In genomic region chr11:89633125-89633695, GRCh38 we compare ENCODE assay signal across 19 cellular contexts.
"Had no signal": no experiment of that assay in that cellular context is flagged by ENCODE, and none has a peak within 500 bp of the region (broad histone marks: within the 10 kb centered on the region; RNA-seq: fewer than 3 reads in every experiment).

No MANE protein-coding gene starts in this region.

- H3K27ac Mint-ChIP-seq: activated CD4-positive, alpha-beta T cell treated with anti-CD3 and anti-CD28 coated beads, Interleukin-2, amount 10 ng/mL, durations not matched to agents 7 days and 5 days; activated naive CD4-positive, alpha-beta T cell treated with anti-CD3 and anti-CD28 coated beads, Interleukin-2, amount 50 U/mL, for 24 hours; immature natural killer cell; natural killer cell treated with Interleukin-12 subunit alpha and Interleukin-12 subunit beta and Interleukin-15 and Interleukin-18, amount 100 ng/mL, for 72 hours; T-helper 1 cell treated with Interleukin-12 subunit alpha and Interleukin-12 subunit beta and Interleukin-4 antibody, amounts not matched to agents 30 μg/mL and 1 μg/mL, for 36 hours had no signal

- H3K36me3 Mint-ChIP-seq: activated naive CD4-positive, alpha-beta T cell treated with anti-CD3 and anti-CD28 coated beads, Interleukin-2, amount 50 U/mL, for 24 hours; immature natural killer cell; natural killer cell treated with Interleukin-12 subunit alpha and Interleukin-12 subunit beta and Interleukin-15 and Interleukin-18, amount 100 ng/mL, for 72 hours had no signal

- H3K4me3 Mint-ChIP-seq: activated CD4-positive, alpha-beta T cell treated with anti-CD3 and anti-CD28 coated beads, Interleukin-2, amount 10 ng/mL, durations not matched to agents 7 days and 5 days; activated naive CD4-positive, alpha-beta T cell treated with anti-CD3 and anti-CD28 coated beads, Interleukin-2, amount 50 U/mL, for 24 hours; immature natural killer cell; natural killer cell treated with Interleukin-12 subunit alpha and Interleukin-12 subunit beta and Interleukin-15 and Interleukin-18, amount 100 ng/mL, for 72 hours; T-helper 1 cell treated with Interleukin-12 subunit alpha and Interleukin-12 subunit beta and Interleukin-4 antibody, amounts not matched to agents 30 μg/mL and 1 μg/mL, for 36 hours had no signal

- DNase-seq: activated CD4-positive, alpha-beta T cell treated with anti-CD3 and anti-CD28 coated beads, Interleukin-2, amount 10 ng/mL, durations not matched to agents 7 days and 5 days; activated CD8-positive, alpha-beta memory T cell treated with anti-CD3 and anti-CD28 coated beads, Interleukin-2, amount 50 U/mL, for 48 hours; activated effector memory CD4-positive, alpha-beta T cell treated with anti-CD3 and anti-CD28 coated beads, Interleukin-2, amount 50 U/mL, for 16 hours; activated T-cell treated with anti-CD3 and anti-CD28 coated beads, Interleukin-2, amount 50 U/mL, for 48 hours; adrenal gland; dermis blood vessel endothelial cell; foreskin melanocyte; heart left ventricle; immature natural killer cell; occipital lobe; stimulated activated CD4-positive, alpha-beta T cell treated with anti-CD3 and anti-CD28 coated beads, Interleukin-12 subunit alpha, Interleukin-12 subunit beta, amount 100 ng/mL, for 4 hours; stimulated activated CD4-positive, alpha-beta T cell treated with anti-CD3 and anti-CD28 coated beads, Interleukin-2, amount 100 ng/mL, for 24 hours; stimulated activated naive CD4-positive, alpha-beta T cell treated with Interleukin-2 at 50 U/mL for 16 hours; transverse colon had no signal

- ATAC-seq: activated CD4-positive, CD25-positive, alpha-beta regulatory T cell treated with anti-CD3 and anti-CD28 coated beads, Interleukin-2, amount 50 U/mL, for 24 hours; heart left ventricle; natural killer cell treated with Interleukin-12 subunit alpha and Interleukin-12 subunit beta and Interleukin-15 and Interleukin-18, amount 100 ng/mL, for 72 hours had no signal

- H3K4me1 ChIP-seq: adrenal gland, heart left ventricle, transverse colon had no signal

- H3K4me1 Mint-ChIP-seq: activated CD4-positive, alpha-beta T cell treated with anti-CD3 and anti-CD28 coated beads, Interleukin-2, amount 10 ng/mL, durations not matched to agents 7 days and 5 days; activated naive CD4-positive, alpha-beta T cell treated with anti-CD3 and anti-CD28 coated beads, Interleukin-2, amount 50 U/mL, for 24 hours; immature natural killer cell had no signal

- H3K9me3 Mint-ChIP-seq: activated CD4-positive, alpha-beta T cell treated with anti-CD3 and anti-CD28 coated beads, Interleukin-2, amount 10 ng/mL, durations not matched to agents 7 days and 5 days; activated naive CD4-positive, alpha-beta T cell treated with anti-CD3 and anti-CD28 coated beads, Interleukin-2, amount 50 U/mL, for 24 hours; natural killer cell treated with Interleukin-12 subunit alpha and Interleukin-12 subunit beta and Interleukin-15 and Interleukin-18, amount 100 ng/mL, for 72 hours; T-helper 1 cell treated with Interleukin-12 subunit alpha and Interleukin-12 subunit beta and Interleukin-4 antibody, amounts not matched to agents 30 μg/mL and 1 μg/mL, for 36 hours had no signal

- H3K9me3 ChIP-seq: adrenal gland, heart left ventricle, transverse colon had no signal

- H3K27ac ChIP-seq: adrenal gland, epithelial cell of prostate, heart left ventricle, transverse colon had no signal

- H3K27me3 ChIP-seq: adrenal gland, heart left ventricle, transverse colon had no signal

- H3K4me3 ChIP-seq: adrenal gland, heart left ventricle, transverse colon had no signal

- H3K27me3 Mint-ChIP-seq: activated CD4-positive, alpha-beta T cell treated with anti-CD3 and anti-CD28 coated beads, Interleukin-2, amount 10 ng/mL, durations not matched to agents 7 days and 5 days; activated naive CD4-positive, alpha-beta T cell treated with anti-CD3 and anti-CD28 coated beads, Interleukin-2, amount 50 U/mL, for 24 hours; natural killer cell treated with Interleukin-12 subunit alpha and Interleukin-12 subunit beta and Interleukin-15 and Interleukin-18, amount 100 ng/mL, for 72 hours had no signal

- H3K36me3 ChIP-seq: adrenal gland, heart left ventricle, transverse colon had no signal
